Comparison of ENCODE assay signal across 10 cellular contexts in the genomic region with DNA sequence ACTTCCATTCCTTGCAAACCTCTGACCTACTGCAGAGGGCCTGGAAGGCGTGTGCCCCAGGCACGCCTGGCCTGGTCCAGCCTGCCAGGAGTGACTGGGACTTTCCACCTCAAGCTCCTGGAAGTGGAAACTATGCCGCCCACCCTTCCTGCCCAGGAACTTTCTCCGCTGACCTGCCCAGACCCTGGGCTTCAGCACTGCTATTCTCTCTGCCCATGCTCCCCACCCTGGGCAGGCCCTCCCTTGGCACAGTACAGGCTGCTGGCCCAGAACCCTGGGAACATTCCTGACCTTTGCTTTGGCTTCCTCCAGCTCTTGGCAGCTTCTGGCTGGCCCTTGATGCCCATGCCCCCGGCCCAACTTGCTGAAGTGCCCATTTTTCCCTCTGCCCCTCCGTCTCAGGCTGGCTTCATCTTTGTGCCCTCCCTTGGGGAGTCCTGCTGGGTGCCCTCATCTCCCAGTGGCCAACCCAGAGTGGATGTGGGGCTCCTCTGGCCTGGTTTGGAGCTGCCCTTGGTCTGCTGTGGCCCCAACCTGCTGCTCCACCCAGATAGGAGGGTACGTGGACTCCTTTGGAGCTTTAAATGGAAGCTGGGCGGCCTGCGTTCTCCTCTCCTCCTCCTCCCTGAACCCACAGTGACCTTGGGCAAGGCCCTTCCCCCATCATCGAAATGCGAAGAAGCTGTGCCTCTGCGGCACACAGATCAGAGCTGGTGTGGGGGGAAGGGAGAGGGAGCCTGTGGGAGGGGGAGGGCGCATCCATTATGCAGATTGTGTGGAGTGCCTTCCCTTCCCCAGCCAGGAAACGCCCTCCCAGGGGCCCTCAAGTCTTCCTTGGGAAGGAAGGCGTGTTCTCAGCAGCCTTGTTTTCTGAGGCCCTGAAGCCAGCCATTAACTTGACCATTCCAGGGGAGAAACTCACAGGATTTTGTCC. TPM values are rescaled to one million over a fixed set of nuclear protein-coding genes. Genes with fewer than 3 reads are reported as not detected.
DNase-seq lines count a peak whose midpoint lies in the region; ATAC-seq and TF ChIP-seq lines count a peak whose summit lies in the region.
"Had no signal": no experiment of that assay in that cellular context is flagged by ENCODE, and none has a peak within 500 bp of the region (broad histone marks: within the 10 kb centered on the region; RNA-seq: fewer than 3 reads in every experiment).

No MANE protein-coding gene starts in this region.

- H3K27me3 ChIP-seq in trophoblast cell (ENCODE audit: insufficient read depth, low read length) = no peaks in the 10 kb centered on the region

- peak overlapping the region; percentile 43 for H2AFZ ChIP-seq in trophoblast cell (ENCODE audit: insufficient read depth, low read length, poor library complexity)

- H3K27ac ChIP-seq in trophoblast cell (ENCODE audit: low read depth, low read length) = no peak overlapping the region

- H2AK5ac ChIP-seq in trophoblast cell (ENCODE audit: low read length) = peak overlapping the region; percentile 5

- peak; percentile 91 for DNase-seq in CMK (ENCODE audit: low read depth)
- peak; percentile 53 for DNase-seq in astrocyte of the spinal cord (ENCODE audit: low read depth, low spot score)
- peak; percentile 97 for DNase-seq in iPS DF 19.7 (ENCODE audit: low read depth, low spot score)
- DNase-seq in trophoblast cell = no peak
- DNase-seq in 8988T = no peak
- no peak for DNase-seq in cerebellum (ENCODE audit: low spot score)
- no peak for DNase-seq in NOMO-1 treated with DMSO at 0.1 percent for 48 hours (lab: John Stamatoyannopoulos, UW; ENCODE audit: unreplicated experiment)
- DNase-seq: activated CD4-positive, alpha-beta memory T cell treated with anti-CD3 and anti-CD28 coated beads, Interleukin-2, amount 10 ng/mL, durations not matched to agents 7 days and 5 days; stimulated activated CD4-positive, alpha-beta T cell treated with anti-CD3 and anti-CD28 coated beads, Interleukin-4, amount 100 ng/mL, for 1 hour had no signal

- no peak overlapping the region for H3K9ac ChIP-seq in trophoblast cell (ENCODE audit: low read length)

- in situ Hi-C loops in astrocyte of the spinal cord (cut with HindIII; ENCODE audit: low sequenced_read_pairs) = no loop called here

- H3K4me1 ChIP-seq in trophoblast cell (ENCODE audit: control insufficient read depth in 1 of 2, insufficient read depth in 2 of 2, low read length in 2 of 2) = peaks cover 27 to 34% of the 10 kb centered on the region in 2 experiments

- H3K14ac ChIP-seq in trophoblast cell (ENCODE audit: low read length) = peak overlapping the region; percentile 3

- H3K4me3 ChIP-seq in astrocyte of the spinal cord (ENCODE audit: low read depth, low read length) (no peak overlapping the region), trophoblast cell (ENCODE audit: low read depth, low read length) (peak overlapping the region; percentile 19)

- H4K12ac ChIP-seq in trophoblast cell (ENCODE audit: low read depth, low read length) = no peak overlapping the region

- H3K36me3 ChIP-seq in trophoblast cell (ENCODE audit: control insufficient read depth in 1 of 2, insufficient read depth in 2 of 2, low read length in 2 of 2) = no peaks in the 10 kb centered on the region

- peak overlapping the region; percentile 37 for H4K8ac ChIP-seq in trophoblast cell (ENCODE audit: low read depth, low read length)

- peak overlapping the region; percentile 19 for H4K91ac ChIP-seq in trophoblast cell (ENCODE audit: low read depth, low read length)

- ATAC-seq in HG03378 (IDR thresholded peaks at IDR 0.05; ENCODE audit: unreplicated experiment) = no peak

- H2BK5ac ChIP-seq in trophoblast cell (ENCODE audit: low read depth, low read length, poor library complexity) = peak overlapping the region; percentile 34

- H3K79me1 ChIP-seq in trophoblast cell (ENCODE audit: low read length) = peaks cover 13% of the 10 kb centered on the region

- H3K4ac ChIP-seq in trophoblast cell (ENCODE audit: low read depth, low read length) = peak overlapping the region; percentile 37

- H3K18ac ChIP-seq in trophoblast cell (ENCODE audit: low read length) = no peak overlapping the region

- H2BK12ac ChIP-seq in trophoblast cell (ENCODE audit: low read length) = peak overlapping the region; percentile 81

- no peak overlapping the region for H3K23ac ChIP-seq in trophoblast cell (ENCODE audit: low read length)

- TF ChIP-seq CTCF in astrocyte of the spinal cord (IDR thresholded peaks at IDR 0.05; ENCODE audit: low read depth, low read length) = no peak

- H3K4me2 ChIP-seq in trophoblast cell (ENCODE audit: low read length) = no peak overlapping the region

- WGBS in trophoblast cell (ENCODE audit: extremely low coverage, insufficient coverage, insufficient read length) = no CpG with 5 or more reads among the region's 15 CpGs

- peak overlapping the region; percentile 52 for H2BK120ac ChIP-seq in trophoblast cell (ENCODE audit: insufficient read depth, low read length, poor library complexity)

- peaks cover 2% of the 10 kb centered on the region for H3K79me2 ChIP-seq in trophoblast cell (ENCODE audit: control insufficient read depth, insufficient read depth, low read length, poor library complexity)

- peaks cover 9% of the 10 kb centered on the region for H3K9me3 ChIP-seq in trophoblast cell (ENCODE audit: insufficient read depth, low read depth, low read length)

RNA-seq across cellular contexts. Expression of gene MMRN2, which starts 3.4 kb away (rescaled TPM):
- polyA plus RNA-seq in trophoblast cell (2013) = 0.06 and 0.14 TPM in 2 replicates
- total RNA-seq in cerebellum = 5.2 TPM
- total RNA-seq: activated CD4-positive, alpha-beta memory T cell treated with anti-CD3 and anti-CD28 coated beads, Interleukin-2, amount 10 ng/mL, durations not matched to agents 7 days and 5 days had no signal

RNA-seq across cellular contexts. Expression of gene SNCG, which starts 4.4 kb away (rescaled TPM):
- 0.90 and 1.0 TPM in 2 replicates for polyA plus RNA-seq in trophoblast cell (2013)
- 8.9 TPM for total RNA-seq in cerebellum
- total RNA-seq: activated CD4-positive, alpha-beta memory T cell treated with anti-CD3 and anti-CD28 coated beads, Interleukin-2, amount 10 ng/mL, durations not matched to agents 7 days and 5 days had no signal

RNA-seq across cellular contexts. Expression of gene ADIRF, which starts 14.3 kb away (rescaled TPM):
- polyA plus RNA-seq in trophoblast cell (2013) = 0.08 TPM in 1 of 2 replicates, not detected in the other
- 3.2 TPM for total RNA-seq in cerebellum
- total RNA-seq: activated CD4-positive, alpha-beta memory T cell treated with anti-CD3 and anti-CD28 coated beads, Interleukin-2, amount 10 ng/mL, durations not matched to agents 7 days and 5 days had no signal

Comparison
In these comparisons a context has a peak if more than half of its experiments do, and no peak if none do; other contexts are left out.
1. DNase-seq: peak in CMK (single experiment), astrocyte of the spinal cord (single experiment) and iPS DF 19.7 (single experiment); none in trophoblast cell (0 of 2), 8988T (single experiment), cerebellum (single experiment) and NOMO-1 treated with DMSO at 0.1 percent for 48 hours (single experiment).